ENCODE assay signal across 9 cellular contexts in the genomic region with DNA sequence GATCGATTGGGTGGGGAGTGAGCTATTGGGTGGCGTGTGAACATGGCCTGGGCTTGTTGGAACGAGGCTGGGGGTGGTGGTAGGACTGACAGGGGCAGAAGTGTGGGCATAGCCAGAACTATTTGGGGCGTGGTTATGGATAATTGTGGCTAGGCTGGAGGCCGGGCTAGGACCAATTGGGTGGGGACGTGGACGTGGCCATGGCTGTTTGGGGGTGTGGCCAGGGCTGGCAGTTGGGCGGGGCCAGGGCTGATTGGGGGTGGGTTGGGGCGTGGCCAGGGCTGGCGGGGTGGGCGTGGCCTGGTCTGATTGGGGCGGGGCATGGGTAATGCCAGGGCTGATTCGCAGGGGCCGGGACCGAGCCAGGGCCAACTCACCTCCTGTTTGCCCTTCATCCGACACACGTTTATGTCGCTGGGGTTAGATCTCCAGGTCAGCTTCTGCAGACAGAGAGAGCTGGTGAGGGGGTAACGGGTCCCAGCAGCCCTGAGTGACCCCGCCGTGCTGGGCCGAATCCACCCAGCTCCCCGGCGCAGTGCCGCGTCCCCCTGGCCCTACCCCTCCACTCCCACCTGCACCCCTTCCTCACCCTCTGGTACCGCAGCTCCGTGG. TPM values are rescaled to one million over a fixed set of nuclear protein-coding genes. Genes with fewer than 3 reads are reported as not detected.
A peak's percentile ranks its signal among the peaks of the same experiment; 100 is the strongest.
DNase-seq lines count a peak whose midpoint lies in the region; ATAC-seq and TF ChIP-seq lines count a peak whose summit lies in the region.
"Had no signal": no experiment of that assay in that cellular context is flagged by ENCODE, and none has a peak within 500 bp of the region (broad histone marks: within the 10 kb centered on the region; RNA-seq: fewer than 3 reads in every experiment).

No MANE protein-coding gene starts in this region.

- H2AFZ ChIP-seq in neural progenitor cell (replicated peaks), result no peak overlapping the region

- H3K27ac Mint-ChIP-seq in activated T-helper 17 cell treated with anti-CD3 and anti-CD28 coated beads, Interleukin-2, amount 50 U/mL, for 72 hours, result no peak overlapping the region
- no peak overlapping the region for H3K27ac Mint-ChIP-seq in neural progenitor cell

- peaks cover 45% of the 10 kb centered on the region for H4K20me1 ChIP-seq in neural progenitor cell (ENCODE audit: low read depth)

- H3K36me3 ChIP-seq in neural progenitor cell, result no peaks in the 10 kb centered on the region

- peak; percentile 49 for DNase-seq in DMS 273 (lab: John Stamatoyannopoulos, UW; ENCODE audit: unreplicated experiment)
- no peak for DNase-seq in DMS 273 treated with DMSO at 0.1 percent for 48 hours (lab: John Stamatoyannopoulos, UW)
- DNase-seq in NAMALWA (ENCODE audit: low spot score), result peak; percentile 65
- DNase-seq in neural progenitor cell (ENCODE audit: low spot score), result peak; percentile 48
- no peak for DNase-seq in DMS153 treated with DMSO at 0.1 percent for 48 hours (lab: John Stamatoyannopoulos, UW; ENCODE audit: unreplicated experiment)
- DNase-seq in hippocampal formation (lab: John Stamatoyannopoulos, UW), result no peak
- DNase-seq: head of caudate nucleus had no signal

- H3K9ac ChIP-seq in neural progenitor cell, result no peak overlapping the region

- no peaks in the 10 kb centered on the region for H3K27me3 ChIP-seq in neural progenitor cell

- no peaks in the 10 kb centered on the region for H3K4me1 ChIP-seq in neural progenitor cell

- no peaks in the 10 kb centered on the region for H3K9me3 Mint-ChIP-seq in activated T-helper 17 cell treated with anti-CD3 and anti-CD28 coated beads, Interleukin-2, amount 50 U/mL, for 72 hours
- no peaks in the 10 kb centered on the region for H3K9me3 Mint-ChIP-seq in neural progenitor cell

- H3K79me2 ChIP-seq in neural progenitor cell (ENCODE audit: low read depth), result peaks cover 4% of the 10 kb centered on the region

- H3K4me3 Mint-ChIP-seq in activated T-helper 17 cell treated with anti-CD3 and anti-CD28 coated beads, Interleukin-2, amount 50 U/mL, for 72 hours, result no peak overlapping the region
- no peak overlapping the region for H3K4me3 Mint-ChIP-seq in neural progenitor cell

- no peak overlapping the region for H3K27ac ChIP-seq in neural progenitor cell

- H3K36me3 Mint-ChIP-seq in activated T-helper 17 cell treated with anti-CD3 and anti-CD28 coated beads, Interleukin-2, amount 50 U/mL, for 72 hours (ENCODE audit: low read depth), result no peaks in the 10 kb centered on the region
- peaks cover 16% of the 10 kb centered on the region for H3K36me3 Mint-ChIP-seq in neural progenitor cell

- H3K4me3 ChIP-seq in neural progenitor cell, result no peak overlapping the region

- peak; percentile 39 for ATAC-seq in activated T-helper 17 cell treated with anti-CD3 and anti-CD28 coated beads, Interleukin-2, amount 50 U/mL, for 72 hours (replicated peaks)
- ATAC-seq in HG03097 (IDR thresholded peaks at IDR 0.05; ENCODE audit: low FRiP score, unreplicated experiment), result no peak

- H3K9me3 ChIP-seq in neural progenitor cell (ENCODE audit: low read depth), result no peaks in the 10 kb centered on the region

- no peak overlapping the region for H3K4me2 ChIP-seq in neural progenitor cell

- H3K27me3 Mint-ChIP-seq in activated T-helper 17 cell treated with anti-CD3 and anti-CD28 coated beads, Interleukin-2, amount 50 U/mL, for 72 hours, result peaks cover 15% of the 10 kb centered on the region
- no peaks in the 10 kb centered on the region for H3K27me3 Mint-ChIP-seq in neural progenitor cell (ENCODE audit: insufficient read depth, low read depth)

- no peaks in the 10 kb centered on the region for H3K4me1 Mint-ChIP-seq in activated T-helper 17 cell treated with anti-CD3 and anti-CD28 coated beads, Interleukin-2, amount 50 U/mL, for 72 hours
- peaks cover 2% of the 10 kb centered on the region for H3K4me1 Mint-ChIP-seq in neural progenitor cell

- TF ChIP-seq CTCF in neural progenitor cell (IDR thresholded peaks at IDR 0.05), result no peak

- no peaks in the 10 kb centered on the region for H3F3A ChIP-seq in neural progenitor cell (ENCODE audit: low read depth)

RNA-seq across cellular contexts. Expression of a gene that starts 2.8 kb away (rescaled TPM):
- under 1 TPM in 1 of 2 donors, not detected in 1; 0.05 TPM for total RNA-seq in activated T-helper 17 cell treated with anti-CD3 and anti-CD28 coated beads, Interleukin-2, amount 50 U/mL, for 72 hours
- 22.6 and 82.3 TPM in 2 replicates for total RNA-seq in neural progenitor cell (ENCODE audit: low replicate concordance)

RNA-seq across cellular contexts. Expression of a gene that starts 16.8 kb away (rescaled TPM):
- total RNA-seq in activated T-helper 17 cell treated with anti-CD3 and anti-CD28 coated beads, Interleukin-2, amount 50 U/mL, for 72 hours, result under 1 TPM; 0.53 to 0.93 TPM
- 0.19 TPM in 1 of 2 replicates, not detected in the other for total RNA-seq in neural progenitor cell (ENCODE audit: low replicate concordance)

RNA-seq across cellular contexts. Expression of a gene that starts 21.7 kb away (rescaled TPM):
- total RNA-seq in activated T-helper 17 cell treated with anti-CD3 and anti-CD28 coated beads, Interleukin-2, amount 50 U/mL, for 72 hours, result under 1 TPM in 1 of 2 donors, not detected in 1; 0.17 TPM
- total RNA-seq in neural progenitor cell (ENCODE audit: low replicate concordance), result 1.2 and 5.1 TPM in 2 replicates

RNA-seq across cellular contexts. Expression of a gene that starts 38.4 kb away (rescaled TPM):
- total RNA-seq in activated T-helper 17 cell treated with anti-CD3 and anti-CD28 coated beads, Interleukin-2, amount 50 U/mL, for 72 hours, result under 1 TPM in 1 of 2 donors, not detected in 1; 0.05 TPM
- total RNA-seq in neural progenitor cell (ENCODE audit: low replicate concordance), result 0.15 TPM in 1 of 2 replicates, not detected in the other

Comparison
In these comparisons a context has a peak if more than half of its experiments do, and no peak if none do; other contexts are left out.
1. DNase-seq: peak in DMS 273 (single experiment), NAMALWA (single experiment) and neural progenitor cell (single experiment); none in DMS 273 treated with DMSO at 0.1 percent for 48 hours (single experiment), DMS153 treated with DMSO at 0.1 percent for 48 hours (single experiment) and hippocampal formation (0 of 2).
2. RNA of a gene that starts 2.8 kb away (total RNA-seq): 22.6 to 82.3 TPM in neural progenitor cell; 0.05 TPM in activated T-helper 17 cell treated with anti-CD3 and anti-CD28 coated beads, Interleukin-2, amount 50 U/mL, for 72 hours; every median in the first group is over 10 times any median in the second.